ENCODE assay signal across 9 cellular contexts in the genomic region with DNA sequence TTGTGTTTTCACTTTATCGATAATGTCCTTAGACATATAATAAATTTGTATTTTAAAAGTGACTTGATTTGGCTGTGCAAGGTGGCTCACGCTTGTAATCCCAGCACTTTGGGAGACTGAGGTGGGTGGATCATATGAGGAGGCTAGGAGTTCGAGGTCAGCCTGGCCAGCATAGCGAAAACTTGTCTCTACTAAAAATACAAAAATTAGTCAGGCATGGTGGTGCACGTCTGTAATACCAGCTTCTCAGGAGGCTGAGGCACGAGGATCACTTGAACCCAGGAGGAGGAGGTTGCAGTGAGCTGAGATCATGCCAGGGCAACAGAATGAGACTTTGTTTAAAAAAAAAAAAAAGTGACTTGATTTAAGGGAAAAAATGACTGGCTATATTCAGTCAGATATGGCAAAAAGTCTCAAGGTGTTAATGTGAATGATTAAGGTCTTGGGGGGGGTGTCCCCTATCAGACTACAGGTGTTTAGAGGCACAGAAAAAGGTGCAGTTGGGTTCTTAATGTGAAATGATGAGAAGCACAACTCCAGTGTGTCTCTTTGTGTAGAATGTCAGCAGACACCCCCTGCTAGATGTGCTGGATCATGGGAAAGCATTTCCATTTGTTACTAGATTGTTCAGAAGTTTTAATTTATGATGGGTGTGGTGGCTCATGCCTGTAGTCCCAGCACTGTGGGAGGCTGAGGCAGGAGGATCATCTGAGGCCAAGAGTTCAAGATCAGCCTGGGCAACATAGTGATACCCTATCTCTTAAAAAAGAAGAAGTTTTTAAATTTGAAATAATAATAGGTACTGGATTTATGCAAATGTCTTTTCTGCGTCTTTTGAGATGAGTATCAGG. TPM values are rescaled to one million over a fixed set of nuclear protein-coding genes. Genes with fewer than 3 reads are reported as not detected.
A peak's percentile ranks its signal among the peaks of the same experiment; 100 is the strongest.
DNase-seq lines count a peak whose midpoint lies in the region; ATAC-seq and TF ChIP-seq lines count a peak whose summit lies in the region.
"Had no signal": no experiment of that assay in that cellular context is flagged by ENCODE, and none has a peak within 500 bp of the region (broad histone marks: within the 10 kb centered on the region; RNA-seq: fewer than 3 reads in every experiment).

No MANE protein-coding gene starts in this region.

- ATAC-seq in HG02981 (IDR thresholded peaks at IDR 0.05; ENCODE audit: unreplicated experiment) (no peak), GM19035 (IDR thresholded peaks at IDR 0.05; ENCODE audit: unreplicated experiment) (no peak), GM18861 (IDR thresholded peaks at IDR 0.05; ENCODE audit: unreplicated experiment) (no peak)

- peak overlapping the region; percentile 53 for H3K27ac Mint-ChIP-seq in Calu3 (ENCODE audit: unreplicated experiment)

- H3K4me3 ChIP-seq in dorsolateral prefrontal cortex (peak overlapping the region in 1 of 59 donors; percentile 5), prostate gland (no peak overlapping the region)
- H3K4me3 ChIP-seq: SJSA1 had no signal

- H3K27me3 ChIP-seq in dorsolateral prefrontal cortex (no peaks in the 10 kb centered on the region), prostate gland (replicated peaks; ENCODE audit: insufficient read depth) (no peaks in the 10 kb centered on the region)
- H3K27me3 ChIP-seq: SJSA1 had no signal

- H3K27ac ChIP-seq in dorsolateral prefrontal cortex (peak overlapping the region in 42 of 59 donors; percentile 5 to 100 (median 42)), prostate gland (peak overlapping the region; percentile 7 to 100)
- H3K27ac ChIP-seq: SJSA1 had no signal

- H3K4me1 ChIP-seq in prostate gland (replicated peaks), result no peaks in the 10 kb centered on the region
- H3K4me1 ChIP-seq: SJSA1 had no signal

- peaks cover 100% of the 10 kb centered on the region for H3K36me3 Mint-ChIP-seq in Calu3 (ENCODE audit: insufficient read depth, unreplicated experiment)

- H3K4me3 Mint-ChIP-seq in Calu3 (ENCODE audit: low read depth, unreplicated experiment), result no peak overlapping the region

- TF ChIP-seq POLR2A in prostate gland (IDR thresholded peaks at IDR 0.05), result no peak

- H3K27me3 Mint-ChIP-seq in Calu3 (ENCODE audit: unreplicated experiment), result no peaks in the 10 kb centered on the region

- TF ChIP-seq CTCF in Calu3 (IDR thresholded peaks at IDR 0.05; ENCODE audit: unreplicated experiment) (no peak), dorsolateral prefrontal cortex (IDR thresholded peaks at IDR 0.05 in 54 of 56, conservative IDR thresholded peaks at IDR 0.05 in 2 of 56; ENCODE audit: low read depth in 1 of 56, partially characterized antibody in 56 of 56) (no peak), prostate gland (IDR thresholded peaks at IDR 0.05) (no peak)

- 82% methylated on average over 7 of the region's 7 CpGs for WGBS in prostate gland

- intact Hi-C loops in Calu3 (cut with micrococcal nuclease; ENCODE audit: unreplicated experiment), result no loop called here
- intact Hi-C loops in dorsolateral prefrontal cortex (cut with DNase I), result no loop called here
- intact Hi-C loops in prostate gland (cut with DNase I), result no loop called here

- TSS peak; percentile 3 for BruUV-seq in Calu3 (replicated peaks; lab: Mats Ljungman, UMichigan)

- H3K4me1 Mint-ChIP-seq in Calu3 (ENCODE audit: low read depth, unreplicated experiment), result peaks cover 88% of the 10 kb centered on the region

- no peaks in the 10 kb centered on the region for H3K36me3 ChIP-seq in prostate gland

- H3K9me3 ChIP-seq in prostate gland, result no peaks in the 10 kb centered on the region
- H3K9me3 ChIP-seq: SJSA1 had no signal

- no peaks in the 10 kb centered on the region for H3K9me3 Mint-ChIP-seq in Calu3 (ENCODE audit: low read depth, unreplicated experiment)

- CTCF ChIA-PET in Calu3 (lab: Charles Lee), result no interaction called here

- no peak for DNase-seq in Calu3
- DNase-seq in RPMI8226, result peak; percentile 8
- DNase-seq in dorsolateral prefrontal cortex, result no peak
- no peak for DNase-seq in prostate gland (ENCODE audit: low spot score)
- DNase-seq in NCI-H2107 treated with DMSO at 0.1 percent for 48 hours (lab: John Stamatoyannopoulos, UW; ENCODE audit: unreplicated experiment), result no peak

RNA-seq across cellular contexts. Expression of a gene that starts 17.0 kb away (rescaled TPM):
- total RNA-seq in Calu3 (2022), result 605 and 821 TPM in 2 replicates
- total RNA-seq in dorsolateral prefrontal cortex, result 1,000 to 10,000 TPM in 5 of 120 experiments, 100 to 1,000 TPM in 115; 106 to 1,508 (median 405) TPM
- total RNA-seq in prostate gland, result 1,000 to 10,000 TPM in 1 of 2 donors, 100 to 1,000 TPM in 1; 110 to 1,326 TPM

RNA-seq across cellular contexts. Expression of a gene that starts 53.1 kb away (rescaled TPM):
- total RNA-seq in Calu3 (2022) (40.2 and 51.9 TPM in 2 replicates), dorsolateral prefrontal cortex (10 to 100 TPM; 14.1 to 50.3 (median 21.7) TPM), prostate gland (100 to 1,000 TPM in 1 of 2 donors, 10 to 100 TPM in 1; 36.1 to 106 TPM)

RNA-seq across cellular contexts. Expression of a gene that starts 57.1 kb away (rescaled TPM):
- total RNA-seq in Calu3 (2022) (2.9 and 4.0 TPM in 2 replicates), dorsolateral prefrontal cortex (10 to 100 TPM in 51 of 120 experiments, 1 to 10 TPM in 69; 3.6 to 18.2 (median 9.0) TPM), prostate gland (10 to 100 TPM; 11.7 to 13.3 TPM)

RNA-seq across cellular contexts. Expression of a gene that starts 59.3 kb away (rescaled TPM):
- total RNA-seq in Calu3 (2022) (8,437 and 9,950 TPM in 2 replicates), dorsolateral prefrontal cortex (over 10,000 TPM in 119 of 120 experiments, 1,000 to 10,000 TPM in 1; 7,808 to 28,438 (median 16,246) TPM), prostate gland (1,000 to 10,000 TPM; 5,964 to 9,097 TPM)
